In genomic region chr15:91961357-91961756, GRCh38 we compare ENCODE assay signal across 19 cellular contexts.
DNase-seq lines count a peak whose midpoint lies in the region; ATAC-seq and TF ChIP-seq lines count a peak whose summit lies in the region.
"Had no signal": no experiment of that assay in that cellular context is flagged by ENCODE, and none has a peak within 500 bp of the region (broad histone marks: within the 10 kb centered on the region; RNA-seq: fewer than 3 reads in every experiment).

No MANE protein-coding gene starts in this region.

- H3K36me3 Mint-ChIP-seq in activated CD4-positive, alpha-beta T cell treated with anti-CD3 and anti-CD28 coated beads for 36 hours (ENCODE audit: low read depth): no peaks in the 10 kb centered on the region
- H3K36me3 Mint-ChIP-seq: IgD-negative memory B cell had no signal

- CTCF ChIA-PET in activated CD4-positive, alpha-beta T cell treated with anti-CD3 and anti-CD28 coated beads for 36 hours (lab: Charles Lee): interaction anchor here (1.4 kb wide), 1 partner anchor 110 kb away, joined by 3 read pairs; no protein-coding TSS in a partner anchor

- peak; percentile 21 for DNase-seq in activated CD4-positive, alpha-beta T cell treated with anti-CD3 and anti-CD28 coated beads for 36 hours
- DNase-seq in activated CD4-positive, alpha-beta T cell treated with anti-CD3 and anti-CD28 coated beads for 1 hour: no peak
- DNase-seq in left ventricle myocardium inferior (no peak), cardiac septum (ENCODE audit: low spot score) (no peak), NCI-H526 treated with DMSO at 0.1 percent for 48 hours (lab: John Stamatoyannopoulos, UW) (no peak), SW 1271 (lab: John Stamatoyannopoulos, UW) (no peak), posterior vena cava (ENCODE audit: low spot score) (no peak)
- DNase-seq: CD4-positive, alpha-beta memory T cell; HCEC 1CT; MV-4-11; NCI-H1417; NCI-H2029; NCI-H2171; NCI-H446 treated with DMSO at 0.1 percent for 48 hours; NCI-H774 had no signal

- peak overlapping the region; percentile 68 for H3K27ac ChIP-seq in left ventricle myocardium inferior (replicated peaks)
- H3K27ac ChIP-seq: 22Rv1, HL-60 had no signal

- intact Hi-C loops in activated CD4-positive, alpha-beta T cell treated with anti-CD3 and anti-CD28 coated beads for 36 hours (cut with DNase I, micrococcal nuclease): no loop called here
- intact Hi-C loops in left ventricle myocardium inferior (cut with micrococcal nuclease) (no loop called here), cardiac septum (cut with DNase I) (loop anchor here (10.0 kb wide), 1 partner anchor 257 kb away; no protein-coding TSS in a partner anchor), posterior vena cava (cut with DNase I) (loop anchor here in 1 of 2 donors (10.0 kb wide), 1 partner anchor 63 kb away; no protein-coding TSS in a partner anchor)

- H3K4me1 ChIP-seq in left ventricle myocardium inferior: peaks cover 51% of the 10 kb centered on the region

- H3K27me3 Mint-ChIP-seq in activated CD4-positive, alpha-beta T cell treated with anti-CD3 and anti-CD28 coated beads for 36 hours: no peaks in the 10 kb centered on the region
- H3K27me3 Mint-ChIP-seq: CD4-positive, alpha-beta memory T cell; IgD-negative memory B cell had no signal

- no peak for TF ChIP-seq CTCF in left ventricle myocardium inferior (IDR thresholded peaks at IDR 0.05; ENCODE audit: borderline replicate concordance)

- POLR2A ChIA-PET in activated CD4-positive, alpha-beta T cell treated with anti-CD3 and anti-CD28 coated beads for 36 hours (lab: Charles Lee): interaction anchor here (0.6 kb wide), 1 partner anchor 1126 kb away, joined by 3 read pairs; no protein-coding TSS in a partner anchor

- no peak overlapping the region for H3K27ac Mint-ChIP-seq in activated CD4-positive, alpha-beta T cell treated with anti-CD3 and anti-CD28 coated beads for 36 hours
- H3K27ac Mint-ChIP-seq: IgD-negative memory B cell had no signal

- peaks cover 3% of the 10 kb centered on the region for H3K9me3 Mint-ChIP-seq in activated CD4-positive, alpha-beta T cell treated with anti-CD3 and anti-CD28 coated beads for 36 hours (ENCODE audit: low read depth)

- H3K9me3 ChIP-seq in left ventricle myocardium inferior (replicated peaks): no peaks in the 10 kb centered on the region

- no peaks in the 10 kb centered on the region for H3K36me3 ChIP-seq in left ventricle myocardium inferior

- peak; percentile 78 for ATAC-seq in activated CD4-positive, alpha-beta T cell treated with anti-CD3 and anti-CD28 coated beads for 36 hours
- peak; percentile 43 for ATAC-seq in esophagus mucosa

- H3K4me1 Mint-ChIP-seq in activated CD4-positive, alpha-beta T cell treated with anti-CD3 and anti-CD28 coated beads for 36 hours: peaks cover 14% of the 10 kb centered on the region
- H3K4me1 Mint-ChIP-seq: IgD-negative memory B cell had no signal

- H3K4me3 ChIP-seq in left ventricle myocardium inferior: no peak overlapping the region

- H3K4me3 Mint-ChIP-seq in activated CD4-positive, alpha-beta T cell treated with anti-CD3 and anti-CD28 coated beads for 36 hours: no peak overlapping the region
- H3K4me3 Mint-ChIP-seq: CD4-positive, alpha-beta memory T cell; IgD-negative memory B cell had no signal

- no peaks in the 10 kb centered on the region for H3K27me3 ChIP-seq in left ventricle myocardium inferior (ENCODE audit: low read depth)
